1 cellular context compared by ENCODE assay signal in the genomic region with DNA sequence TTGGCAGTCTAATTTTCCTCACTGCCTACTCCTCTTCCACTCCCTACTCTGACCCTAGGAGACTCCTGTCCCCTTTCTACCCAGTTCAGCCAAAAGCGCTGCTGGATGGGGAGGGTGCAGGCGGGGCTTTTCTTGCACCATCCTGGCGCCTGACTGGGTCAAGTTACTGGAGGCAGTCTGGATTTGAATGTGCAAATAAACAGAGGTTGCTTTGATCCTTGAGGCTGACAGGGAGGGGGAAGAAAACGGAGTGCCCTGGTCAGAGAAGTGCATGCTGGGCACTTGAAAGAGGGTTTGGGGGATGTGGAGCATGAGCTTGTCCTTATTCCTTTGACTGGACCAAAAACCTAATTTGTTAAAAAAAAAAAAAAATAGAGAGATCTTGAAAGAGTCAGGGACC.
TF ChIP-seq lines count a peak whose summit lies in the region.

No MANE protein-coding gene starts in this region.

TF ChIP-seq in HepG2, 621 proteins besides CTCF, POLR2A, EP300 and RAD21 (continued from another document):
- no peak for TF ChIP-seq ZNF598 (CRISPR knock-in tag; IDR thresholded peaks at IDR 0.05; ENCODE audit: borderline replicate concordance)
- TF ChIP-seq, protein P1, sequence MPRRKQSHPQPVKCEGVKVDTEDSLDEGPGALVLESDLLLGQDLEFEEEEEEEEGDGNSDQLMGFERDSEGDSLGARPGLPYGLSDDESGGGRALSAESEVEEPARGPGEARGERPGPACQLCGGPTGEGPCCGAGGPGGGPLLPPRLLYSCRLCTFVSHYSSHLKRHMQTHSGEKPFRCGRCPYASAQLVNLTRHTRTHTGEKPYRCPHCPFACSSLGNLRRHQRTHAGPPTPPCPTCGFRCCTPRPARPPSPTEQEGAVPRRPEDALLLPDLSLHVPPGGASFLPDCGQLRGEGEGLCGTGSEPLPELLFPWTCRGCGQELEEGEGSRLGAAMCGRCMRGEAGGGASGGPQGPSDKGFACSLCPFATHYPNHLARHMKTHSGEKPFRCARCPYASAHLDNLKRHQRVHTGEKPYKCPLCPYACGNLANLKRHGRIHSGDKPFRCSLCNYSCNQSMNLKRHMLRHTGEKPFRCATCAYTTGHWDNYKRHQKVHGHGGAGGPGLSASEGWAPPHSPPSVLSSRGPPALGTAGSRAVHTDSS (CRISPR knock-in tag; conservative IDR thresholded peaks at IDR 0.05) = no peak
- TF ChIP-seq BORCS8-MEF2B (CRISPR knock-in tag; IDR thresholded peaks at IDR 0.05) = no peak
- no peak for TF ChIP-seq ZNF317 (CRISPR knock-in tag; IDR thresholded peaks at IDR 0.05)
- TF ChIP-seq SETDB1 (CRISPR knock-in tag; IDR thresholded peaks at IDR 0.05; ENCODE audit: borderline replicate concordance) = no peak
- TF ChIP-seq, protein P2, sequence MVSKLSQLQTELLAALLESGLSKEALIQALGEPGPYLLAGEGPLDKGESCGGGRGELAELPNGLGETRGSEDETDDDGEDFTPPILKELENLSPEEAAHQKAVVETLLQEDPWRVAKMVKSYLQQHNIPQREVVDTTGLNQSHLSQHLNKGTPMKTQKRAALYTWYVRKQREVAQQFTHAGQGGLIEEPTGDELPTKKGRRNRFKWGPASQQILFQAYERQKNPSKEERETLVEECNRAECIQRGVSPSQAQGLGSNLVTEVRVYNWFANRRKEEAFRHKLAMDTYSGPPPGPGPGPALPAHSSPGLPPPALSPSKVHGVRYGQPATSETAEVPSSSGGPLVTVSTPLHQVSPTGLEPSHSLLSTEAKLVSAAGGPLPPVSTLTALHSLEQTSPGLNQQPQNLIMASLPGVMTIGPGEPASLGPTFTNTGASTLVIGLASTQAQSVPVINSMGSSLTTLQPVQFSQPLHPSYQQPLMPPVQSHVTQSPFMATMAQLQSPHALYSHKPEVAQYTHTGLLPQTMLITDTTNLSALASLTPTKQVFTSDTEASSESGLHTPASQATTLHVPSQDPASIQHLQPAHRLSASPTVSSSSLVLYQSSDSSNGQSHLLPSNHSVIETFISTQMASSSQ (IDR thresholded peaks at IDR 0.05; ENCODE audit: low read depth) = no peak
- TF ChIP-seq, protein P2 (CRISPR knock-in tag; IDR thresholded peaks at IDR 0.05; ENCODE audit: borderline replicate concordance) = no peak
- TF ChIP-seq KLF12 (CRISPR knock-in tag; IDR thresholded peaks at IDR 0.05; ENCODE audit: borderline replicate concordance) = no peak
- no peak for TF ChIP-seq MED1 (CRISPR knock-in tag; IDR thresholded peaks at IDR 0.05)
- TF ChIP-seq, protein P3, sequence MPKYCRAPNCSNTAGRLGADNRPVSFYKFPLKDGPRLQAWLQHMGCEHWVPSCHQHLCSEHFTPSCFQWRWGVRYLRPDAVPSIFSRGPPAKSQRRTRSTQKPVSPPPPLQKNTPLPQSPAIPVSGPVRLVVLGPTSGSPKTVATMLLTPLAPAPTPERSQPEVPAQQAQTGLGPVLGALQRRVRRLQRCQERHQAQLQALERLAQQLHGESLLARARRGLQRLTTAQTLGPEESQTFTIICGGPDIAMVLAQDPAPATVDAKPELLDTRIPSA (CRISPR knock-in tag; IDR thresholded peaks at IDR 0.05; ENCODE audit: borderline replicate concordance) = no peak
- TF ChIP-seq GATAD2A (CRISPR knock-in tag; IDR thresholded peaks at IDR 0.05) = 0 out of 2 replicates have a peak, but pooled peaks have one; percentile 27
- no peak for TF ChIP-seq ZFP36 (IDR thresholded peaks at IDR 0.05; ENCODE audit: borderline replicate concordance, low read depth, low read length, partially characterized antibody)
- TF ChIP-seq, protein P4, sequence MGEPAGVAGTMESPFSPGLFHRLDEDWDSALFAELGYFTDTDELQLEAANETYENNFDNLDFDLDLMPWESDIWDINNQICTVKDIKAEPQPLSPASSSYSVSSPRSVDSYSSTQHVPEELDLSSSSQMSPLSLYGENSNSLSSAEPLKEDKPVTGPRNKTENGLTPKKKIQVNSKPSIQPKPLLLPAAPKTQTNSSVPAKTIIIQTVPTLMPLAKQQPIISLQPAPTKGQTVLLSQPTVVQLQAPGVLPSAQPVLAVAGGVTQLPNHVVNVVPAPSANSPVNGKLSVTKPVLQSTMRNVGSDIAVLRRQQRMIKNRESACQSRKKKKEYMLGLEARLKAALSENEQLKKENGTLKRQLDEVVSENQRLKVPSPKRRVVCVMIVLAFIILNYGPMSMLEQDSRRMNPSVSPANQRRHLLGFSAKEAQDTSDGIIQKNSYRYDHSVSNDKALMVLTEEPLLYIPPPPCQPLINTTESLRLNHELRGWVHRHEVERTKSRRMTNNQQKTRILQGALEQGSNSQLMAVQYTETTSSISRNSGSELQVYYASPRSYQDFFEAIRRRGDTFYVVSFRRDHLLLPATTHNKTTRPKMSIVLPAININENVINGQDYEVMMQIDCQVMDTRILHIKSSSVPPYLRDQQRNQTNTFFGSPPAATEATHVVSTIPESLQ (CRISPR knock-in tag; conservative IDR thresholded peaks at IDR 0.05) = no peak
- TF ChIP-seq ZFP82 (CRISPR knock-in tag; IDR thresholded peaks at IDR 0.05; ENCODE audit: borderline replicate concordance) = no peak
- no peak for TF ChIP-seq NONO (IDR thresholded peaks at IDR 0.05)
- TF ChIP-seq NONO (CRISPR knock-in tag; conservative IDR thresholded peaks at IDR 0.05) = no peak
- TF ChIP-seq, protein P5, sequence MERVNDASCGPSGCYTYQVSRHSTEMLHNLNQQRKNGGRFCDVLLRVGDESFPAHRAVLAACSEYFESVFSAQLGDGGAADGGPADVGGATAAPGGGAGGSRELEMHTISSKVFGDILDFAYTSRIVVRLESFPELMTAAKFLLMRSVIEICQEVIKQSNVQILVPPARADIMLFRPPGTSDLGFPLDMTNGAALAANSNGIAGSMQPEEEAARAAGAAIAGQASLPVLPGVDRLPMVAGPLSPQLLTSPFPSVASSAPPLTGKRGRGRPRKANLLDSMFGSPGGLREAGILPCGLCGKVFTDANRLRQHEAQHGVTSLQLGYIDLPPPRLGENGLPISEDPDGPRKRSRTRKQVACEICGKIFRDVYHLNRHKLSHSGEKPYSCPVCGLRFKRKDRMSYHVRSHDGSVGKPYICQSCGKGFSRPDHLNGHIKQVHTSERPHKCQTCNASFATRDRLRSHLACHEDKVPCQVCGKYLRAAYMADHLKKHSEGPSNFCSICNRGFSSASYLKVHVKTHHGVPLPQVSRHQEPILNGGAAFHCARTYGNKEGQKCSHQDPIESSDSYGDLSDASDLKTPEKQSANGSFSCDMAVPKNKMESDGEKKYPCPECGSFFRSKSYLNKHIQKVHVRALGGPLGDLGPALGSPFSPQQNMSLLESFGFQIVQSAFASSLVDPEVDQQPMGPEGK (CRISPR knock-in tag; IDR thresholded peaks at IDR 0.05) = peak; percentile 44; the same call in 1 of the 2 replicates
- TF ChIP-seq ZNF44 (CRISPR knock-in tag; IDR thresholded peaks at IDR 0.05) = no peak
- peak; percentile 62 for TF ChIP-seq TCF7 (IDR thresholded peaks at IDR 0.05; ENCODE audit: low read depth)
- no peak for TF ChIP-seq NFE2 (CRISPR knock-in tag; IDR thresholded peaks at IDR 0.05)
- TF ChIP-seq ZNF292 (CRISPR knock-in tag; IDR thresholded peaks at IDR 0.05; ENCODE audit: borderline replicate concordance, low read depth) = no peak
- TF ChIP-seq, protein P6, sequence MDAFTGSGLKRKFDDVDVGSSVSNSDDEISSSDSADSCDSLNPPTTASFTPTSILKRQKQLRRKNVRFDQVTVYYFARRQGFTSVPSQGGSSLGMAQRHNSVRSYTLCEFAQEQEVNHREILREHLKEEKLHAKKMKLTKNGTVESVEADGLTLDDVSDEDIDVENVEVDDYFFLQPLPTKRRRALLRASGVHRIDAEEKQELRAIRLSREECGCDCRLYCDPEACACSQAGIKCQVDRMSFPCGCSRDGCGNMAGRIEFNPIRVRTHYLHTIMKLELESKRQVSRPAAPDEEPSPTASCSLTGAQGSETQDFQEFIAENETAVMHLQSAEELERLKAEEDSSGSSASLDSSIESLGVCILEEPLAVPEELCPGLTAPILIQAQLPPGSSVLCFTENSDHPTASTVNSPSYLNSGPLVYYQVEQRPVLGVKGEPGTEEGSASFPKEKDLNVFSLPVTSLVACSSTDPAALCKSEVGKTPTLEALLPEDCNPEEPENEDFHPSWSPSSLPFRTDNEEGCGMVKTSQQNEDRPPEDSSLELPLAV (CRISPR knock-in tag; conservative IDR thresholded peaks at IDR 0.05; ENCODE audit: low read depth) = no peak
- TF ChIP-seq ZKSCAN8 (CRISPR knock-in tag; IDR thresholded peaks at IDR 0.05; ENCODE audit: borderline replicate concordance) = no peak
